8 cellular contexts compared by ENCODE assay signal in the genomic region with DNA sequence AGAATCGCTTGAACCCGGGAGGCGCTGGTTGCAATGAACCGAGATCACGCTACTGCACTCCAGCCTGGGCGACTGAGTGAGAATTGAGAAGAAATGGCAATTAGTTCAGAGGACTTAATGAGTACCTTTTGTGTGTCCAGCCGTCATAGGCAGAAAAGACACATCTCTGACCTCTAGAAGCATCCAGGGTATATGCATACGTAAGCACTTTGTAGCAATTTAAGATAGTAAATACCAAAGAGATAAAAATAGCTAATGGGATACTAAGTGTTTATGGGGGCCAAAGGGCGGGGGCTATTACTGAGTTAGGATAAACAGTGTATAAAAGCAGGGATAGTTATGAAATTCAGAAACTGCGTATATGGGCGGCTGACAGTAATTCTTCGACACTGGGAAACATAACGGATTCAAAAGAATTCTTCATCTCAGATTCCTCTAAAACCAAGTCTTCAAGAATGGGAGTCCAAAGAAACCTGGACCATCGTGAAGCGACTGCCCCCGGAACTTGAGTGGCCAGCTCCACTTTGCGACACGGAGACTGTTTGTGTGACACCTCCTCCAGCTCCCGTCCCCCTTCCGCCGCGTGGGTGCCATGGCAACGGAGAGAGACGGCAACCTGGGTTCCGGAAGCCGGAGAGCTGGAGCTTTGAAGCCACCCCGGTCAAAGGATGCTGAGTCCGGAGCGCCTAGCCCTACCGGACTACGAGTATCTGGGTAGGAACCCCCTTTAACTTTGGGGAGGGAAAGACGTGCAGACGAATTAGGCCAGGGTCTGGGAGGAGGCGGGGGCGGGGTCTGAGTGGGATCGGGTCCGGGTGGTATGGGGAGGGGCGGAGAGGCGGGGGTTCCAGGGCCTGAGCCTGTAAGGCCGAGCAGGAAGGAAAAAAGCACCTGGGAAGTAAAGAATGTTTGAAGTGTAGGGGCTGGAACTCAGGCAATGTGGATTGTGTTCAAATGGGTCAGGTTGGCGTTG. TPM values are rescaled to one million over a fixed set of nuclear protein-coding genes. Genes with fewer than 3 reads are reported as not detected.
DNase-seq lines count a peak whose midpoint lies in the region; ATAC-seq and TF ChIP-seq lines count a peak whose summit lies in the region.

A gene with protein sequence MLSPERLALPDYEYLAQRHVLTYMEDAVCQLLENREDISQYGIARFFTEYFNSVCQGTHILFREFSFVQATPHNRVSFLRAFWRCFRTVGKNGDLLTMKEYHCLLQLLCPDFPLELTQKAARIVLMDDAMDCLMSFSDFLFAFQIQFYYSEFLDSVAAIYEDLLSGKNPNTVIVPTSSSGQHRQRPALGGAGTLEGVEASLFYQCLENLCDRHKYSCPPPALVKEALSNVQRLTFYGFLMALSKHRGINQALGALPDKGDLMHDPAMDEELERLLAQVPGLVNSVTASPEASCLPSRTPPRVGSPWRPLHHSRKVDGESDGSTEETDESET (plus strand): TSS at position 624 of the 973 bp plus-strand sequence. CDS start 45 bp downstream, at position 669.

- no peak for TF ChIP-seq CTCF in GM12864 (IDR thresholded peaks at IDR 0.05; ENCODE audit: low read depth, low read length, missing control alignments)
- no peak for TF ChIP-seq CTCF in adrenal gland (IDR thresholded peaks at IDR 0.05)
- TF ChIP-seq CTCF in heart left ventricle (IDR thresholded peaks at IDR 0.05), result no peak
- TF ChIP-seq CTCF in transverse colon (IDR thresholded peaks at IDR 0.05), result peak in 2 of 5 experiments; percentile 13 to 17

- H3K9me3 ChIP-seq in adrenal gland (replicated peaks in 1 of 3) (no peaks in the 10 kb centered on the region), heart left ventricle (no peaks in the 10 kb centered on the region), transverse colon (no peaks in the 10 kb centered on the region)

- TF ChIP-seq EP300 in transverse colon (IDR thresholded peaks at IDR 0.05; ENCODE audit: low read depth), result no peak

- H3K36me3 ChIP-seq in adrenal gland (replicated peaks in 1 of 2) (no peaks in the 10 kb centered on the region), heart left ventricle (peaks cover 0 to 7% (median 0%) of the 10 kb centered on the region in 9 donors), transverse colon (no peaks in the 10 kb centered on the region)

- peaks cover 4 to 10% of the 10 kb centered on the region in 2 donors for H3K4me1 ChIP-seq in adrenal gland (replicated peaks in 1 of 2)
- peaks cover 0 to 14% (median 8%) of the 10 kb centered on the region in 12 donors for H3K4me1 ChIP-seq in heart left ventricle
- H3K4me1 ChIP-seq in transverse colon, result peaks cover 0 to 31% (median 17%) of the 10 kb centered on the region in 4 donors

- TF ChIP-seq POLR2A in adrenal gland (IDR thresholded peaks at IDR 0.05) (no peak), heart left ventricle (IDR thresholded peaks at IDR 0.05) (peak in 1 of 2 donors; percentile 30), transverse colon (IDR thresholded peaks at IDR 0.05) (no peak)

- H3K27ac ChIP-seq in adrenal gland, result peak within 1 kb of the TSS in 1 of 5 donors; percentile 8
- H3K27ac ChIP-seq in heart left ventricle, result peak within 1 kb of the TSS in 8 of 12 donors; percentile 22 to 69 (median 40)
- H3K27ac ChIP-seq in transverse colon, result peak within 1 kb of the TSS; percentile 70 to 81 (median 74)

- peak; percentile 97 for ATAC-seq in HG02798 (IDR thresholded peaks at IDR 0.05; ENCODE audit: poor library complexity, unreplicated experiment)
- ATAC-seq in heart left ventricle, result peak; percentile 86 to 98 (median 98)

- DNase-seq in GM12864 (ENCODE audit: low read depth), result peak; percentile 89
- DNase-seq in NCI-H1436 treated with DMSO at 0.1 percent for 48 hours (lab: John Stamatoyannopoulos, UW), result peak; percentile 40
- peak; percentile 82 to 91 (median 86) for DNase-seq in T-helper 1 cell
- peak; percentile 92 to 98 (median 96) for DNase-seq in adrenal gland
- DNase-seq in heart left ventricle, result peak; percentile 90 to 96 (median 95)
- peak; percentile 80 for DNase-seq in pons (ENCODE audit: low spot score)
- peak; percentile 95 for DNase-seq in transverse colon

- H3K4me3 ChIP-seq in GM12864 (ENCODE audit: low read depth, low read length) (peak within 1 kb of the TSS; percentile 74), adrenal gland (peak within 1 kb of the TSS; percentile 29 to 88 (median 59)), heart left ventricle (peak within 1 kb of the TSS; percentile 44 to 83 (median 64)), transverse colon (peak within 1 kb of the TSS; percentile 56 to 96 (median 62))

- in situ Hi-C loops in transverse colon (cut with MboI; ENCODE audit: low pct_ligation_motif_present in 1 of 4, low pct_unique_long_range_greater_than_20kb in 1 of 4, low sequenced_read_pairs in 3 of 4), result no loop called here

- no peaks in the 10 kb centered on the region for H3K27me3 ChIP-seq in adrenal gland
- H3K27me3 ChIP-seq in heart left ventricle, result no peaks in the 10 kb centered on the region
- H3K27me3 ChIP-seq in transverse colon, result no peaks in the 10 kb centered on the region

- intact Hi-C loops in adrenal gland (cut with DNase I) (no loop called here), heart left ventricle (cut with DNase I) (no loop called here), transverse colon (cut with DNase I; ENCODE audit: low total_unique reads) (no loop called here)

- WGBS in adrenal gland, 4 donors, result 18 to 32% (median 25%) methylated on average over 27 to 41 of the region's 41 CpGs
- WGBS in heart left ventricle, 4 donors, result 21 to 22% (median 21%) methylated on average over 39 to 41 of the region's 41 CpGs
- 21 to 34% methylated on average over 5 to 35 of the region's 41 CpGs for WGBS in transverse colon (ENCODE audit: low coverage in 1 of 2), 2 donors

RNA-seq across cellular contexts. Expression of the gene that starts here (rescaled TPM):
- 10 to 100 TPM; 17.6 to 63.0 (median 26.4) TPM for total RNA-seq in adrenal gland
- 10 to 100 TPM; 19.2 to 26.9 (median 23.5) TPM for polyA plus RNA-seq in adrenal gland
- total RNA-seq in heart left ventricle, result 10 to 100 TPM; 12.7 to 19.4 (median 14.7) TPM
- 10 to 100 TPM in 1 of 2 donors, 1 to 10 TPM in 1; 9.9 to 33.4 TPM for polyA plus RNA-seq in heart left ventricle
- 10 to 100 TPM; 18.3 to 27.0 (median 24.6) TPM for total RNA-seq in transverse colon

Comparison
In these comparisons a context has a peak if more than half of its experiments do, and no peak if none do; other contexts are left out.
1. DNase-seq: peak in every context shown above with its lines; median percentile 96 in adrenal gland; 95 in heart left ventricle; 95 in transverse colon; 89 in GM12864; 86 in T-helper 1 cell; 80 in pons; 40 in NCI-H1436 treated with DMSO at 0.1 percent for 48 hours.